Comparison of ENCODE assay signal across 7 cellular contexts in genomic region chr7:84362360-84362759, GRCh38.
"Had no signal": no experiment of that assay in that cellular context is flagged by ENCODE, and none has a peak within 500 bp of the region (broad histone marks: within the 10 kb centered on the region; RNA-seq: fewer than 3 reads in every experiment).

No MANE protein-coding gene starts in this region.

- H3K27ac ChIP-seq: HL-60 had no signal

- DNase-seq: H9, HCEC 1CT had no signal

- H3K4me2 ChIP-seq: GM23338 had no signal

- H2AFZ ChIP-seq: GM23338 had no signal

- H3K4me3 ChIP-seq: GM23338 had no signal

- ATAC-seq: GM23338, HepG2 had no signal

- FAIRE-seq: H1, H54, HepG2 had no signal
